In genomic region chr1:199959775-199960110, GRCh38 we compare ENCODE assay signal across 1 cellular context.
TF ChIP-seq lines count a peak whose summit lies in the region.

No MANE protein-coding gene starts in this region.

TF ChIP-seq in K562, 482 proteins besides CTCF, POLR2A, EP300 and RAD21 (continued from another document):
- TF ChIP-seq E2F5 (CRISPR knock-in tag; IDR thresholded peaks at IDR 0.05) (no peak), NRF1 (conservative IDR thresholded peaks at IDR 0.05 in 1 of 2, IDR thresholded peaks at IDR 0.05 in 1 of 2) (peak; percentile 53 to 59)
